In genomic region chr16:67683767-67684166, GRCh38 we compare ENCODE assay signal across 12 cellular contexts.
"Had no signal": no experiment of that assay in that cellular context is flagged by ENCODE, and none has a peak within 500 bp of the region (broad histone marks: within the 10 kb centered on the region; RNA-seq: fewer than 3 reads in every experiment).

No MANE protein-coding gene starts in this region.

- ATAC-seq: activated CD8-positive, alpha-beta T cell treated with anti-CD3 and anti-CD28 coated beads for 36 hours; activated T-cell treated with anti-CD3 and anti-CD28 coated beads, Interleukin-2, amount 50 U/mL, for 72 hours had no signal

- H3K9me3 ChIP-seq: colonic mucosa, thyroid gland had no signal

- H3K9me3 Mint-ChIP-seq: activated CD8-positive, alpha-beta T cell treated with anti-CD3 and anti-CD28 coated beads for 36 hours; activated T-cell treated with anti-CD3 and anti-CD28 coated beads, Interleukin-2, amount 50 U/mL, for 72 hours; mesothelial cell of epicardium had no signal

- H3K4me3 ChIP-seq: colonic mucosa, hepatocyte, thyroid gland had no signal

- H3K27ac ChIP-seq: colonic mucosa, hepatocyte had no signal

- DNase-seq: activated CD4-positive, alpha-beta T cell treated with anti-CD3 and anti-CD28 coated beads for 1 hour; activated CD8-positive, alpha-beta memory T cell treated with anti-CD3 and anti-CD28 coated beads, Interleukin-2, amount 50 U/mL, for 4 hours; activated CD8-positive, alpha-beta T cell treated with anti-CD3 and anti-CD28 coated beads for 36 hours; activated T-cell treated with anti-CD3 and anti-CD28 coated beads, Interleukin-2, amount 50 U/mL, for 72 hours; colonic mucosa; effector CD4-positive, alpha-beta T cell; kidney; retina; stimulated activated CD4-positive, alpha-beta T cell treated with anti-CD3 and anti-CD28 coated beads, Interleukin-4, amount 100 ng/mL, for 4 hours; thyroid gland had no signal

- FAIRE-seq: kidney had no signal

- H3K4me1 ChIP-seq: colonic mucosa had no signal

- H2AFZ ChIP-seq: hepatocyte had no signal

- H3K4me1 Mint-ChIP-seq: mesothelial cell of epicardium had no signal

- H3K4me2 ChIP-seq: hepatocyte had no signal

- H3K36me3 ChIP-seq: colonic mucosa, thyroid gland had no signal

- H3K4me3 Mint-ChIP-seq: activated CD8-positive, alpha-beta T cell treated with anti-CD3 and anti-CD28 coated beads for 36 hours; activated T-cell treated with anti-CD3 and anti-CD28 coated beads, Interleukin-2, amount 50 U/mL, for 72 hours; mesothelial cell of epicardium had no signal

- H3K79me2 ChIP-seq: hepatocyte had no signal

- H3K27me3 Mint-ChIP-seq: activated CD8-positive, alpha-beta T cell treated with anti-CD3 and anti-CD28 coated beads for 36 hours had no signal

- H3K27me3 ChIP-seq: colonic mucosa, hepatocyte, thyroid gland had no signal

- H3K27ac Mint-ChIP-seq: activated CD8-positive, alpha-beta T cell treated with anti-CD3 and anti-CD28 coated beads for 36 hours; activated T-cell treated with anti-CD3 and anti-CD28 coated beads, Interleukin-2, amount 50 U/mL, for 72 hours; mesothelial cell of epicardium had no signal
